ENCODE assay signal across 22 cellular contexts in the genomic region with DNA sequence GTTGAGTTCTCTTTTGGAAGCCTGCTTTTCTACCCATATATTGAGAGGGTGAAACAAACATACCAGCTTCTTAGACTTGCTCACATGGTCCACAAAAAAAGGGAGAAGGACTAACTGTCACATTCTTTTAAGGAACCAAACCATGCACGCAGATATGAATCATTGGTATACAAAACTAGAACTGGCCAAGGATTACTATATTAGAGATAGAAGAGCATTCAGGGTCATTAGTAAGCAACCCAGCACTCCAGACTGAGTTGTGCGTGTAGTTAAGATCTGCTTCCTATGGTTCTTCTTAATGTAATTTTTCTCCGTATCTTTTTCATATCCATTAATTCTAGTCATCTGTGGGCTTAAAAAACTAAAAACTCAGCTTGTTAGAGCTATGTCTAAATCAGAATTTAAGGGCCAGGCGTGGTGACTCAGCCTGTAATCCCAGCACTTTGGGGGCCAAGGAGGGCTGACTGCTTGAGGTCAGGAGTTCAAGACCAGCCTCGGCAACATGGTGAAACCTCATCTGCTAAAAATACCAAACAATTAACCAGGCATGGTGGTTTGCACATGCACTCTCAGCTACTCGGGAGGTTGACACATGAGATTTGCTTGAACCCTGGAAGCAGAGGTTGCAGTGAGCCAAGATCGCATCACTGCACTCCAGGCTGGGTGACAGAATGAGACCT. TPM values are rescaled to one million over a fixed set of nuclear protein-coding genes. Genes with fewer than 3 reads are reported as not detected.
DNase-seq lines count a peak whose midpoint lies in the region; ATAC-seq and TF ChIP-seq lines count a peak whose summit lies in the region.
"Had no signal": no experiment of that assay in that cellular context is flagged by ENCODE, and none has a peak within 500 bp of the region (broad histone marks: within the 10 kb centered on the region; RNA-seq: fewer than 3 reads in every experiment).

No MANE protein-coding gene starts in this region.

- TF ChIP-seq POLR2A in uterus (IDR thresholded peaks at IDR 0.05): no peak

- no peak overlapping the region for H2AFZ ChIP-seq in OCI-LY7 (ENCODE audit: low read length)

- H3K4me3 ChIP-seq in A673 (ENCODE audit: low read depth, low read length, poor library complexity, severe bottlenecking): no peak overlapping the region
- H3K4me3 ChIP-seq in OCI-LY7 (ENCODE audit: low read depth, low read length, poor library complexity, severe bottlenecking): no peak overlapping the region
- no peak overlapping the region for H3K4me3 ChIP-seq in uterus
- H3K4me3 ChIP-seq: ascending aorta, transverse colon had no signal

- no peaks in the 10 kb centered on the region for H4K20me1 ChIP-seq in OCI-LY7 (ENCODE audit: insufficient read depth, low read length)

- CTCF ChIA-PET in A673 (lab: Charles Lee) (interaction anchor here (0.6 kb wide), 1 partner anchor 697 kb away, joined by 3 read pairs; no protein-coding TSS in a partner anchor), OCI-LY7 (lab: Charles Lee; ENCODE audit: unreplicated experiment) (no interaction called here)

- ATAC-seq in foreskin keratinocyte: no peak
- ATAC-seq: HCT116, left ventricle myocardium superior, Panc1, right cardiac atrium had no signal

- H3K36me3 ChIP-seq in A673 (ENCODE audit: insufficient read depth, low read length, poor library complexity, severe bottlenecking): peaks cover 63% of the 10 kb centered on the region
- H3K36me3 ChIP-seq in OCI-LY7 (ENCODE audit: insufficient read depth, low read length): peaks cover 94% of the 10 kb centered on the region
- no peaks in the 10 kb centered on the region for H3K36me3 ChIP-seq in uterus

- H3K9me2 ChIP-seq in OCI-LY7 (ENCODE audit: insufficient read depth, low read length): no peaks in the 10 kb centered on the region

- H3K27me3 ChIP-seq in A673 (replicated peaks; ENCODE audit: insufficient read depth, low read depth, low read length, poor library complexity): no peaks in the 10 kb centered on the region
- H3K27me3 ChIP-seq in foreskin keratinocyte: no peaks in the 10 kb centered on the region
- H3K27me3 ChIP-seq in uterus: no peaks in the 10 kb centered on the region
- H3K27me3 ChIP-seq: ascending aorta, transverse colon had no signal

- TF ChIP-seq CTCF in A673 (conservative IDR thresholded peaks at IDR 0.05; ENCODE audit: low read depth, low read length): no peak
- no peak for TF ChIP-seq CTCF in OCI-LY7 (conservative IDR thresholded peaks at IDR 0.05; ENCODE audit: low read length)
- TF ChIP-seq CTCF in foreskin keratinocyte (conservative IDR thresholded peaks at IDR 0.05): no peak
- no peak for TF ChIP-seq CTCF in uterus (IDR thresholded peaks at IDR 0.05)

- DNase-seq in A673 (ENCODE audit: low spot score): no peak
- peak; percentile 77 for DNase-seq in ELR (ENCODE audit: low read depth)
- no peak for DNase-seq in OCI-LY7 (ENCODE audit: low spot score)
- peak; percentile 58 for DNase-seq in fibroblast of peridontal ligament (ENCODE audit: extremely low read depth)
- DNase-seq in stimulated activated CD4-positive, alpha-beta T cell treated with anti-CD3 and anti-CD28 coated beads, Interleukin-4, amount 100 ng/mL, for 1 hour: no peak
- no peak for DNase-seq in foreskin keratinocyte
- no peak for DNase-seq in nucleus accumbens (lab: John Stamatoyannopoulos, UW)
- no peak for DNase-seq in uterus
- DNase-seq: ACHN; activated CD4-positive, alpha-beta T cell treated with anti-CD3 and anti-CD28 coated beads, Interleukin-2, amount 50 U/mL, for 1 hour; activated naive CD4-positive, alpha-beta T cell treated with Interleukin-2 at 50 U/mL for 16 hours; left ventricle myocardium superior; NCI-H1436; NCI-H2171; right cardiac atrium; stimulated activated CD4-positive, alpha-beta T cell treated with anti-CD3 and anti-CD28 coated beads, Interleukin-15, amount 100 ng/mL, for 24 hours; stimulated activated naive CD4-positive, alpha-beta T cell; transverse colon had no signal

- peak overlapping the region; percentile 14; the same call in 1 of the 2 replicates for H3K4me2 ChIP-seq in OCI-LY7 (ENCODE audit: low read length)
- H3K4me2 ChIP-seq: KMS-11 had no signal

- H3K27ac ChIP-seq in A673 (ENCODE audit: low read depth, low read length, poor library complexity, severe bottlenecking): peak overlapping the region; percentile 35
- H3K27ac ChIP-seq in OCI-LY7 (ENCODE audit: low read depth, low read length, poor library complexity, severe bottlenecking): peak overlapping the region; percentile 11
- no peak overlapping the region for H3K27ac ChIP-seq in foreskin keratinocyte
- no peak overlapping the region for H3K27ac ChIP-seq in uterus
- H3K27ac ChIP-seq: ascending aorta, KMS-11, transverse colon had no signal

- BruUV-seq in A673 (replicated peaks; lab: Mats Ljungman, UMichigan): no TSS peak
- BruUV-seq in OCI-LY7 (replicated peaks; lab: Mats Ljungman, UMichigan): no TSS peak

- peaks cover 6% of the 10 kb centered on the region for H3K9me3 ChIP-seq in A673 (ENCODE audit: low read depth, low read length, poor library complexity, severe bottlenecking)
- peaks cover 9% of the 10 kb centered on the region; the same call in 1 of the 2 replicates for H3K9me3 ChIP-seq in OCI-LY7 (ENCODE audit: low read length)
- no peaks in the 10 kb centered on the region for H3K9me3 ChIP-seq in uterus
- H3K9me3 ChIP-seq: ascending aorta, transverse colon had no signal

- POLR2A ChIA-PET in A673 (lab: Charles Lee; ENCODE audit: low non-redundant PET): interaction anchor here (0.7 kb wide), 1 partner anchor 280 kb away, joined by 5 read pairs; no protein-coding TSS in a partner anchor
- POLR2A ChIA-PET in OCI-LY7 (lab: Charles Lee): interaction anchor here (0.6 to 1.8 kb wide), 2 partner anchors 18 to 121 kb away, joined by 3 read pairs; no protein-coding TSS in a partner anchor

- H3K79me2 ChIP-seq in OCI-LY7 (ENCODE audit: insufficient read depth, low read depth, low read length): no peaks in the 10 kb centered on the region

- intact Hi-C loops in A673 (cut with micrococcal nuclease; ENCODE audit: unreplicated experiment) (loop anchor here (2.0 to 10.0 kb wide), 5 partner anchors 497 to 697 kb away; a partner anchor contains a TSS), OCI-LY7 (cut with micrococcal nuclease; ENCODE audit: unreplicated experiment) (loop anchor here (10.0 kb wide), 1 partner anchor 555 kb away; no protein-coding TSS in a partner anchor), uterus (cut with DNase I; ENCODE audit: low total_unique reads) (no loop called here)

- H3K4me1 ChIP-seq in A673 (ENCODE audit: insufficient read depth, low read length, poor library complexity, severe bottlenecking) (peaks cover 17% of the 10 kb centered on the region), OCI-LY7 (ENCODE audit: insufficient read depth, low read length, poor library complexity, severe bottlenecking) (peaks cover 17% of the 10 kb centered on the region), foreskin keratinocyte (no peaks in the 10 kb centered on the region), uterus (no peaks in the 10 kb centered on the region)
- H3K4me1 ChIP-seq: ascending aorta, transverse colon had no signal

RNA-seq across cellular contexts. Expression of a gene that starts 19.6 kb away (rescaled TPM):
- total RNA-seq in A673 (2021) (45.4 and 52.0 TPM in 2 replicates), OCI-LY7 (2022) (28.8 and 31.6 TPM in 2 replicates), foreskin keratinocyte (37.9 and 43.4 TPM in 2 replicates), uterus (10 to 100 TPM; 26.2 to 36.6 (median 29.8) TPM)
- 23.8 and 25.3 TPM in 2 replicates for total RNA-seq in OCI-LY7 (2014; rRNA removed; shearing (Covaris generic))
- 41.8 and 44.1 TPM in 2 replicates for polyA plus RNA-seq in foreskin keratinocyte

RNA-seq across cellular contexts. Expression of a gene that starts 21.1 kb away (rescaled TPM):
- total RNA-seq in A673 (2021): 95.8 and 117 TPM in 2 replicates
- 96.0 and 106 TPM in 2 replicates for total RNA-seq in OCI-LY7 (2014; rRNA removed; shearing (Covaris generic))
- total RNA-seq in OCI-LY7 (2022): 140 and 141 TPM in 2 replicates
- 71.1 and 72.8 TPM in 2 replicates for total RNA-seq in foreskin keratinocyte
- 67.0 and 73.0 TPM in 2 replicates for polyA plus RNA-seq in foreskin keratinocyte
- 10 to 100 TPM; 17.1 to 61.2 (median 49.7) TPM for total RNA-seq in uterus

RNA-seq across cellular contexts. Expression of a gene that starts 59.5 kb away (rescaled TPM):
- total RNA-seq in A673 (2021) (23.3 and 24.6 TPM in 2 replicates), OCI-LY7 (2022) (10.3 and 13.1 TPM in 2 replicates), foreskin keratinocyte (0.32 and 0.34 TPM in 2 replicates), uterus (10 to 100 TPM in 3 of 4 donors, 1 to 10 TPM in 1; 3.6 to 31.0 (median 23.9) TPM)
- 9.7 and 10.8 TPM in 2 replicates for total RNA-seq in OCI-LY7 (2014; rRNA removed; shearing (Covaris generic))
- 0.06 and 0.07 TPM in 2 replicates for polyA plus RNA-seq in foreskin keratinocyte

Comparison
In these comparisons a context has a peak if more than half of its experiments do, and no peak if none do; other contexts are left out.
1. DNase-seq: peak in ELR (single experiment) and fibroblast of peridontal ligament (single experiment); none in A673 (single experiment), OCI-LY7 (single experiment), stimulated activated CD4-positive, alpha-beta T cell treated with anti-CD3 and anti-CD28 coated beads, Interleukin-4, amount 100 ng/mL, for 1 hour (single experiment), foreskin keratinocyte (0 of 2), nucleus accumbens (0 of 56) and uterus (0 of 2).
2. H3K27ac ChIP-seq: peak in A673 (single experiment) and OCI-LY7 (single experiment); none in foreskin keratinocyte (single experiment) and uterus (0 of 2).